In genomic region chr22:35337932-35338331, GRCh38 we compare ENCODE assay signal across 13 cellular contexts. TPM values are rescaled to one million over a fixed set of nuclear protein-coding genes. Genes with fewer than 3 reads are reported as not detected.
A peak's percentile ranks its signal among the peaks of the same experiment; 100 is the strongest.
DNase-seq lines count a peak whose midpoint lies in the region; ATAC-seq, FAIRE-seq and TF ChIP-seq lines count a peak whose summit lies in the region.
"Had no signal": no experiment of that assay in that cellular context is flagged by ENCODE, and none has a peak within 500 bp of the region (broad histone marks: within the 10 kb centered on the region; RNA-seq: fewer than 3 reads in every experiment).

No MANE protein-coding gene starts in this region.

- TF ChIP-seq CTCF in K562 (IDR thresholded peaks at IDR 0.05 in 2 of 3, conservative IDR thresholded peaks at IDR 0.05 in 1 of 3; ENCODE audit: insufficient read depth in 2 of 3, low read depth in 1 of 3, low read length in 3 of 3), result peak in 2 of 3 experiments; percentile 5 to 24; a peak in 1 of 6 replicates
- TF ChIP-seq CTCF in chondrocyte (IDR thresholded peaks at IDR 0.05), result no peak

- H3K4me1 ChIP-seq in K562 (replicated peaks in 1 of 2; ENCODE audit: control insufficient read depth in 2 of 2, insufficient read depth in 2 of 2, low read length in 2 of 2) (peaks cover 2 to 15% of the 10 kb centered on the region in 2 experiments; a peak in 2 of 5 replicates), neuronal stem cell (ENCODE audit: control insufficient read depth in 2 of 2, insufficient read depth in 1 of 2, low read depth in 1 of 2, low read length in 2 of 2) (peaks cover 0 to 12% of the 10 kb centered on the region in 2 donors), mesenchymal stem cell (ENCODE audit: control insufficient read depth, insufficient read depth, low read depth, low read length) (peaks cover 17% of the 10 kb centered on the region)

- H2BK15ac ChIP-seq in neuronal stem cell (ENCODE audit: low read length), result no peak overlapping the region
- no peak overlapping the region for H2BK15ac ChIP-seq in mesenchymal stem cell (ENCODE audit: low read depth, poor library complexity, severe bottlenecking)

- peaks cover 20% of the 10 kb centered on the region for H3K36me3 Mint-ChIP-seq in chondrocyte (ENCODE audit: low read depth)

- no peaks in the 10 kb centered on the region for H4K20me1 ChIP-seq in K562 (replicated peaks; ENCODE audit: control insufficient read depth, insufficient read depth, low read length)

- H3K27ac ChIP-seq in KOPT-K1 (ENCODE audit: low read depth, low read length, poor library complexity, severe bottlenecking) (peak overlapping the region; percentile 7), K562 (ENCODE audit: extremely low read depth, low read depth, low read length) (no peak overlapping the region), neuronal stem cell (replicated peaks; ENCODE audit: low read length) (peak overlapping the region; percentile 37), mesenchymal stem cell (ENCODE audit: low read length, poor library complexity, severe bottlenecking) (no peak overlapping the region)
- H3K27ac ChIP-seq: esophagus squamous epithelium had no signal

- no peaks in the 10 kb centered on the region for H3K27me3 Mint-ChIP-seq in chondrocyte (ENCODE audit: low read depth)

- in situ Hi-C loops in K562 (cut with MboI), result no loop called here

- H3K4me3 Mint-ChIP-seq in chondrocyte (ENCODE audit: unreplicated experiment), result no peak overlapping the region

- H3K79me1 ChIP-seq in neuronal stem cell (ENCODE audit: low read depth, low read length) (no peaks in the 10 kb centered on the region), mesenchymal stem cell (replicated peaks; ENCODE audit: low read length, poor library complexity, severe bottlenecking) (no peaks in the 10 kb centered on the region)

- no peaks in the 10 kb centered on the region for H3K79me2 ChIP-seq in K562 (ENCODE audit: control insufficient read depth, insufficient read depth, low read length)

- TF ChIP-seq POLR2A in K562 (conservative IDR thresholded peaks at IDR 0.05), result no peak

- peak; percentile 44 for ATAC-seq in activated CD4-positive, CD25-positive, alpha-beta regulatory T cell treated with anti-CD3 and anti-CD28 coated beads, Interleukin-2, amount 50 U/mL, for 24 hours
- ATAC-seq in K562 (peak; percentile 62; the same call in 2 of the 3 replicates), HG03095 (IDR thresholded peaks at IDR 0.05; ENCODE audit: unreplicated experiment) (no peak)

- H3K9me3 ChIP-seq in KOPT-K1 (ENCODE audit: insufficient read depth, low read length, poor library complexity, severe bottlenecking), result no peaks in the 10 kb centered on the region
- H3K9me3 ChIP-seq in K562 (replicated peaks; ENCODE audit: control insufficient read depth, insufficient read depth, low read depth, low read length), result no peaks in the 10 kb centered on the region
- H3K9me3 ChIP-seq in neuronal stem cell (replicated peaks in 1 of 2; ENCODE audit: control insufficient read depth in 2 of 2, insufficient read depth in 1 of 2, low read depth in 1 of 2, low read length in 2 of 2), result peaks cover 0 to 2% of the 10 kb centered on the region in 2 donors
- H3K9me3 ChIP-seq in mesenchymal stem cell (ENCODE audit: control insufficient read depth, low read length), result no peaks in the 10 kb centered on the region
- H3K9me3 ChIP-seq: esophagus squamous epithelium had no signal

- H3K4me2 ChIP-seq in K562 (ENCODE audit: insufficient read depth, low read length) (no peak overlapping the region), neuronal stem cell (ENCODE audit: insufficient read depth, low read length, poor library complexity, severe bottlenecking) (no peak overlapping the region), mesenchymal stem cell (ENCODE audit: low read length, poor library complexity, severe bottlenecking) (no peak overlapping the region)

- H3K4ac ChIP-seq in neuronal stem cell (ENCODE audit: low read length) (no peak overlapping the region), mesenchymal stem cell (ENCODE audit: low read depth in 1 of 2, low read length in 2 of 2) (no peak overlapping the region)

- H3K14ac ChIP-seq in neuronal stem cell (ENCODE audit: low read length) (no peak overlapping the region), mesenchymal stem cell (ENCODE audit: low read length in 2 of 2) (no peak overlapping the region)

- no peak overlapping the region for H2AFZ ChIP-seq in K562 (ENCODE audit: low read depth, low read length)
- H2AFZ ChIP-seq in neuronal stem cell (ENCODE audit: low read length), result no peak overlapping the region
- H2AFZ ChIP-seq in mesenchymal stem cell (ENCODE audit: low read depth, low read length), result no peak overlapping the region

- intact Hi-C loops in K562 (cut with micrococcal nuclease), result no loop called here

- no peaks in the 10 kb centered on the region for H3K27me3 ChIP-seq in K562 (ENCODE audit: control insufficient read depth in 2 of 2, insufficient read depth in 2 of 2, low read length in 2 of 2)
- H3K27me3 ChIP-seq in neuronal stem cell (ENCODE audit: control insufficient read depth in 3 of 3, insufficient read depth in 3 of 3, low read depth in 1 of 3, low read length in 3 of 3), result no peaks in the 10 kb centered on the region
- no peaks in the 10 kb centered on the region for H3K27me3 ChIP-seq in mesenchymal stem cell (ENCODE audit: control insufficient read depth in 1 of 2, insufficient read depth in 1 of 2, low read length in 2 of 2)
- H3K27me3 ChIP-seq: esophagus squamous epithelium had no signal

- DNase-seq in activated CD4-positive, CD25-positive, alpha-beta regulatory T cell treated with anti-CD3 and anti-CD28 coated beads, Interleukin-2, amount 50 U/mL, for 72 hours, result no peak
- peak in 2 of 4 experiments; percentile 17 to 19 for DNase-seq in K562 (ENCODE audit: extremely low read depth in 1 of 4, low spot score in 3 of 4)
- no peak for DNase-seq in neuronal stem cell (ENCODE audit: low spot score)
- DNase-seq in chondrocyte (ENCODE audit: low spot score), result no peak
- no peak for DNase-seq in mesenchymal stem cell
- DNase-seq: esophagus squamous epithelium, posterior cingulate gyrus, trophoblast cell had no signal

- H3K4me3 ChIP-seq in K562 (no peak overlapping the region), neuronal stem cell (ENCODE audit: low read length in 2 of 2) (no peak overlapping the region), mesenchymal stem cell (ENCODE audit: insufficient read depth in 1 of 2, low read depth in 1 of 2, low read length in 2 of 2) (no peak overlapping the region)
- H3K4me3 ChIP-seq: esophagus squamous epithelium had no signal

- H2BK12ac ChIP-seq in neuronal stem cell (ENCODE audit: low read length), result no peak overlapping the region
- H2BK12ac ChIP-seq in mesenchymal stem cell (ENCODE audit: low read length in 2 of 2), result no peak overlapping the region

- CTCF ChIA-PET in K562 (lab: Yijun Ruan, JAX; ENCODE audit: low intra/inter-chr PET ratio), result no interaction called here

- H3K9me3 Mint-ChIP-seq in chondrocyte (ENCODE audit: low read depth), result no peaks in the 10 kb centered on the region

- POLR2A ChIA-PET in K562 (lab: Yijun Ruan, JAX), result interaction anchor here (0.6 to 0.8 kb wide), 3 partner anchors 34 to 239 kb away, joined by 3 read pairs; no protein-coding TSS in a partner anchor

- TF ChIP-seq RAD21 in K562 (CRISPR knock-in tag; conservative IDR thresholded peaks at IDR 0.05 in 1 of 2, IDR thresholded peaks at IDR 0.05 in 1 of 2), result no peak

- peak overlapping the region; percentile 79 for H2AK5ac ChIP-seq in neuronal stem cell (ENCODE audit: low read depth, low read length)
- H2AK5ac ChIP-seq in mesenchymal stem cell (ENCODE audit: low read length, severe bottlenecking), result no peak overlapping the region

- peak overlapping the region; percentile 81 for H3K18ac ChIP-seq in neuronal stem cell (ENCODE audit: low read length)
- no peak overlapping the region for H3K18ac ChIP-seq in mesenchymal stem cell (ENCODE audit: low read depth in 1 of 2, low read length in 2 of 2)

- H4K91ac ChIP-seq in neuronal stem cell (ENCODE audit: low read depth, low read length, poor library complexity) (peak overlapping the region; percentile 32), mesenchymal stem cell (ENCODE audit: low read length) (no peak overlapping the region)

- H3K4me1 Mint-ChIP-seq in chondrocyte (ENCODE audit: low read depth), result no peaks in the 10 kb centered on the region

- H3K23ac ChIP-seq in neuronal stem cell (ENCODE audit: low read depth, low read length, poor library complexity) (no peak overlapping the region), mesenchymal stem cell (ENCODE audit: low read length in 2 of 2) (no peak overlapping the region)

- no peak overlapping the region for H3K27ac Mint-ChIP-seq in chondrocyte (ENCODE audit: unreplicated experiment)

- H2BK120ac ChIP-seq in neuronal stem cell (ENCODE audit: low read depth, low read length) (no peak overlapping the region), mesenchymal stem cell (ENCODE audit: low read depth, low read length) (no peak overlapping the region)

- FAIRE-seq in K562 (lab: Jason Lieb, UNC), result no peak
- FAIRE-seq: astrocyte, islet of Langerhans had no signal

- TF ChIP-seq EP300 in K562 (IDR thresholded peaks at IDR 0.05; ENCODE audit: low read length), result no peak

- WGBS in K562 (ENCODE audit: insufficient coverage, low coverage, missing lambda C conversion rate), result 68% methylated on average over 3 of the region's 4 CpGs
- WGBS in neuronal stem cell (ENCODE audit: extremely low coverage in 2 of 2, insufficient read length in 2 of 2, insufficient replicate concordance in 1 of 2), 2 donors, result no CpG with 5 or more reads among the region's 4 CpGs
- WGBS in mesenchymal stem cell, result 87% methylated on average over 4 of the region's 4 CpGs

- no peak overlapping the region for H3K9ac ChIP-seq in K562 (ENCODE audit: insufficient read depth in 1 of 2, low read depth in 2 of 2, low read length in 2 of 2)
- H3K9ac ChIP-seq in neuronal stem cell (ENCODE audit: low read depth, low read length, poor library complexity), result no peak overlapping the region
- no peak overlapping the region for H3K9ac ChIP-seq in mesenchymal stem cell (ENCODE audit: low read length)

- no peaks in the 10 kb centered on the region for H3K9me1 ChIP-seq in K562 (ENCODE audit: control insufficient read depth, insufficient read depth, low read length)

- H4K8ac ChIP-seq in neuronal stem cell (ENCODE audit: low read depth, low read length) (no peak overlapping the region), mesenchymal stem cell (ENCODE audit: low read length) (no peak overlapping the region)

- BruUV-seq in K562 (replicated peaks; lab: Mats Ljungman, UMichigan), result no TSS peak

- H3K36me3 ChIP-seq in KOPT-K1 (ENCODE audit: insufficient read depth, low read length) (peaks cover 29% of the 10 kb centered on the region), K562 (ENCODE audit: control insufficient read depth, insufficient read depth, low read length) (peaks cover 30% of the 10 kb centered on the region; the same call in 2 of the 3 replicates), neuronal stem cell (replicated peaks in 1 of 2; ENCODE audit: control insufficient read depth in 2 of 2, insufficient read depth in 2 of 2, low read length in 2 of 2) (peaks cover 29 to 46% of the 10 kb centered on the region in 2 donors), mesenchymal stem cell (ENCODE audit: control insufficient read depth in 1 of 2, insufficient read depth in 2 of 2, low read depth in 1 of 2, low read length in 2 of 2) (peaks cover 89 to 93% of the 10 kb centered on the region in 2 experiments)

- H2BK5ac ChIP-seq in neuronal stem cell (ENCODE audit: low read length) (no peak overlapping the region), mesenchymal stem cell (ENCODE audit: low read depth, low read length, poor library complexity, severe bottlenecking) (no peak overlapping the region)

RNA-seq across cellular contexts. Expression of gene TOM1, which starts 38.2 kb away (rescaled TPM):
- total RNA-seq in K562 (2011; cell fraction: chromatin; rRNA removed; ENCODE audit: low replicate concordance), result 30.6 and 79.2 TPM in 2 replicates
- 34.5 and 38.2 TPM in 2 replicates for total RNA-seq in K562 (2011; cell fraction: nucleolus; rRNA removed)
- total RNA-seq in K562 (2011; cell fraction: nucleoplasm; rRNA removed), result 39.4 and 44.0 TPM in 2 replicates
- 12.0 and 14.8 TPM in 2 replicates for total RNA-seq in K562 (2014; rRNA removed)
- total RNA-seq in K562 (2014; rRNA removed; fragmentation: Illumina TruSeq; extraction: Trizol), result 5.9 and 6.3 TPM in 2 replicates
- total RNA-seq in K562 (2015; rRNA removed; fragmentation: Illumina TruSeq; extraction: Trizol), result 9.9 and 10.3 TPM in 2 replicates
- total RNA-seq in K562 (2021), result 12.6 and 13.7 TPM in 2 replicates
- polyA plus RNA-seq in K562 (2011; rRNA removed), result 18.2 and 24.5 TPM in 2 replicates
- 25.1 and 29.3 TPM in 2 replicates for polyA plus RNA-seq in K562 (2011; cell fraction: cytosol; rRNA removed)
- polyA plus RNA-seq in K562 (2011; cell fraction: nucleus; rRNA removed), result 23.6 and 26.8 TPM in 2 replicates
- 13.4 and 27.6 TPM in 2 replicates for polyA plus RNA-seq in K562 (2012)
- polyA plus RNA-seq in K562 (2014; fragmentation: Illumina TruSeq; extraction: Trizol), result 17.9 and 20.6 TPM in 2 replicates
- 1 to 10 TPM in 1 of 2 experiments, under 1 TPM in 1; 0.64 to 1.2 TPM for polyA plus RNA-seq in K562 (2014; fragmentation: Nextera tagmentation; extraction: Ambion mirVana)
- polyA plus RNA-seq in K562 (2014; rRNA removed), result 13.1 and 13.9 TPM in 2 replicates
- polyA minus RNA-seq in K562 (2011; rRNA and poly(A)+ RNA removed), result 18.7 and 31.6 TPM in 2 replicates
- 19.8 and 21.5 TPM in 2 replicates for polyA minus RNA-seq in K562 (2011; cell fraction: cytosol; rRNA and poly(A)+ RNA removed)
- polyA minus RNA-seq in K562 (2011; cell fraction: nucleus; rRNA and poly(A)+ RNA removed), result 16.8 and 30.9 TPM in 2 replicates
- 16.6 TPM for polyA plus RNA-seq in neuronal stem cell (2013, experiment 1 of 2)
- 17.0 TPM for polyA plus RNA-seq in neuronal stem cell (2013, experiment 2 of 2)
- total RNA-seq in chondrocyte, result 40.3 to 52.8 TPM (median 47.9 TPM) in 3 replicates
- 48.3 TPM for polyA plus RNA-seq in mesenchymal stem cell (2013, experiment 1 of 2)
- polyA plus RNA-seq in mesenchymal stem cell (2013, experiment 2 of 2), result 46.7 TPM

RNA-seq across cellular contexts. Expression of gene HMOX1, which starts 43.0 kb away (rescaled TPM):
- total RNA-seq in K562 (2011; cell fraction: chromatin; rRNA removed; ENCODE audit: low replicate concordance), result not detected in 2 replicates
- not detected in 2 replicates for total RNA-seq in K562 (2011; cell fraction: nucleolus; rRNA removed)
- total RNA-seq in K562 (2011; cell fraction: nucleoplasm; rRNA removed), result not detected in 2 replicates
- total RNA-seq in K562 (2014; rRNA removed) (not detected in 2 replicates), K562 (2014; rRNA removed; fragmentation: Illumina TruSeq; extraction: Trizol) (not detected in 2 replicates), K562 (2015; rRNA removed; fragmentation: Illumina TruSeq; extraction: Trizol) (not detected in 2 replicates), K562 (2021) (0.20 TPM in 1 of 2 replicates, not detected in the other), chondrocyte (1.9 to 9.4 TPM (median 8.8 TPM) in 3 replicates)
- polyA plus RNA-seq in K562 (2011; rRNA removed) (0.05 TPM in 1 of 2 replicates, not detected in the other), K562 (2014; fragmentation: Illumina TruSeq; extraction: Trizol) (not detected in 2 replicates), K562 (2014; fragmentation: Nextera tagmentation; extraction: Ambion mirVana) (not detected), K562 (2014; rRNA removed) (not detected in 2 replicates)
- 0.04 and 0.21 TPM in 2 replicates for polyA plus RNA-seq in K562 (2011; cell fraction: cytosol; rRNA removed)
- polyA plus RNA-seq in K562 (2011; cell fraction: nucleus; rRNA removed), result not detected in 2 replicates
- not detected in 2 replicates for polyA plus RNA-seq in K562 (2012)
- not detected in 2 replicates for polyA minus RNA-seq in K562 (2011; rRNA and poly(A)+ RNA removed)
- polyA minus RNA-seq in K562 (2011; cell fraction: cytosol; rRNA and poly(A)+ RNA removed), result not detected in 2 replicates
- not detected in 2 replicates for polyA minus RNA-seq in K562 (2011; cell fraction: nucleus; rRNA and poly(A)+ RNA removed)
- 5.1 TPM for polyA plus RNA-seq in neuronal stem cell (2013, experiment 1 of 2)
- polyA plus RNA-seq in neuronal stem cell (2013, experiment 2 of 2), result 5.5 TPM
- polyA plus RNA-seq in mesenchymal stem cell (2013, experiment 1 of 2), result 24.1 TPM
- 24.2 TPM for polyA plus RNA-seq in mesenchymal stem cell (2013, experiment 2 of 2)

Comparison
In these comparisons a context has a peak if more than half of its experiments do, and no peak if none do; other contexts are left out.
1. H3K27ac ChIP-seq: peak in KOPT-K1 (single experiment) and neuronal stem cell (single experiment); none in K562 (single experiment) and mesenchymal stem cell (single experiment).